15 cellular contexts compared by ENCODE assay signal in the genomic region with DNA sequence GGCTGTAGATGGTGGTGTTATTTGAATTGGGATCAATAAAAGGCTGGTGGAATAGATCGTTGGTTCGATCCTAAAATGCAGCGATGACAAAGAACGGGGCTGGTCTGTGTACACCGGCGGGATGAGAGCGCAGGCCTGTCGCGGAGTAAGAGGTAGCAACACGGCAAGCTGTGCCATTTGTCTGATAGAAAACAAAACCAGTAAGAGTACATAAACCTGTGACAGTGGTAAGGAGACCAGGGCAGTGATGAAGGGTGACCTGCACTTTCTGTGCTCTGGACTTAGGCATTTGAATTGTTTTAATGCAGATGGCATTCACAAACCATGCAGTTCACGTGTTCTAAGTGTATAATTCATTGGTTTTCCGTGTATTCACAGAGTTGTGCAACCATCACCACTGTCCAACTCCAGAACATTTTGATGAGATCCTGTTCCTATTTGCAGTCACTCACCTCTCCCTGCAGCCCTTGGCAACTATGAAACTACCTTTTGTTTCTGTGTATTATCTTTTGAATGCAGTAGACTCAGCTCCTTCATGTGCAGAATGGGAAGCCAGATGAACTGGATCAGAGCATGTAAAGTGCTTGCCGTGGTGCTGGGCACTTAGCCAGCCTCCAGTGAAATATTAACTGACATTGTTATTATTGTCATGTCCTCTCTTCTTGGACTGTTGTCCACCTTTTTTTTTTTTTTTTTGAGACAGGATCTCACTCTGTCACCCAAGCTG.
A peak's percentile ranks its signal among the peaks of the same experiment; 100 is the strongest.
DNase-seq lines count a peak whose midpoint lies in the region; ATAC-seq, FAIRE-seq and TF ChIP-seq lines count a peak whose summit lies in the region.
"Had no signal": no experiment of that assay in that cellular context is flagged by ENCODE, and none has a peak within 500 bp of the region (broad histone marks: within the 10 kb centered on the region; RNA-seq: fewer than 3 reads in every experiment).

No MANE protein-coding gene starts in this region.

- H3K4me3 ChIP-seq in GM23248 (no peak overlapping the region), small intestine (ENCODE audit: low read depth in 1 of 2, low read length in 2 of 2) (no peak overlapping the region)
- H3K4me3 ChIP-seq: ascending aorta had no signal

- H3K36me3 ChIP-seq in GM23248 (ENCODE audit: low read depth) = no peaks in the 10 kb centered on the region
- H3K36me3 ChIP-seq in small intestine (ENCODE audit: control insufficient read depth in 2 of 2, insufficient read depth in 2 of 2, low read length in 2 of 2) = no peaks in the 10 kb centered on the region
- H3K36me3 ChIP-seq: ascending aorta had no signal

- no peaks in the 10 kb centered on the region for H3K9me2 ChIP-seq in GM23248 (ENCODE audit: insufficient read depth)

- H3K4me1 ChIP-seq in GM23248 (ENCODE audit: insufficient read depth) (no peaks in the 10 kb centered on the region), small intestine (ENCODE audit: control insufficient read depth in 2 of 2, insufficient read depth in 1 of 2, low read depth in 1 of 2, low read length in 1 of 2) (peaks cover 2 to 4% of the 10 kb centered on the region in 2 donors)
- H3K4me1 ChIP-seq: ascending aorta had no signal

- ATAC-seq in natural killer cell (no peak), HG03196 (IDR thresholded peaks at IDR 0.05; ENCODE audit: unreplicated experiment) (no peak)
- ATAC-seq: activated T-cell treated with anti-CD3 and anti-CD28 coated beads, Interleukin-2, amount 50 U/mL, for 72 hours; right cardiac atrium; SK-N-SH treated with all-trans-retinoic acid at 6 μM for 48 hours had no signal

- no peaks in the 10 kb centered on the region for H3K9me3 ChIP-seq in GM23248 (ENCODE audit: low read depth)
- no peaks in the 10 kb centered on the region for H3K9me3 ChIP-seq in small intestine (ENCODE audit: control insufficient read depth, low read depth)
- H3K9me3 ChIP-seq: ascending aorta had no signal

- no peaks in the 10 kb centered on the region for H3K27me3 Mint-ChIP-seq in natural killer cell (ENCODE audit: low read depth in 2 of 2)

- no peak overlapping the region for H3K4me3 Mint-ChIP-seq in natural killer cell
- H3K4me3 Mint-ChIP-seq: activated T-cell treated with anti-CD3 and anti-CD28 coated beads, Interleukin-2, amount 50 U/mL, for 72 hours; endodermal cell had no signal

- H3K27ac Mint-ChIP-seq in natural killer cell = no peak overlapping the region
- H3K27ac Mint-ChIP-seq: activated T-cell treated with anti-CD3 and anti-CD28 coated beads, Interleukin-2, amount 50 U/mL, for 72 hours; endodermal cell had no signal

- H3K36me3 Mint-ChIP-seq in natural killer cell = no peaks in the 10 kb centered on the region

- DNase-seq in GM23248 (peak; percentile 15), NCI-H69 (lab: John Stamatoyannopoulos, UW) (peak; percentile 46), fibroblast of gingiva (ENCODE audit: low read depth) (peak; percentile 19), small intestine (peak; percentile 77), natural killer cell (no peak)
- DNase-seq in stimulated activated CD8-positive, alpha-beta memory T cell treated with anti-CD3 and anti-CD28 coated beads, Interleukin-4, amount 100 ng/mL, for 48 hours = no peak
- DNase-seq: activated CD4-positive, alpha-beta T cell treated with anti-CD3 and anti-CD28 coated beads for 1 hour; activated T-cell treated with anti-CD3 and anti-CD28 coated beads, Interleukin-2, amount 50 U/mL, for 72 hours; endodermal cell; NCI-H1048; NK-92 treated with Interleukin-12 subunit alpha and Interleukin-12 subunit beta, amount 100 ng/mL, for 24 hours had no signal

- 78 to 79% methylated on average over 13 of the region's 13 CpGs for WGBS in GM23248 (ENCODE audit: low coverage in 1 of 2, low lambda C conversion rate in 2 of 2, missing lambda C conversion rate in 2 of 2), 2 experiments
- WGBS in small intestine, 3 donors = 65 to 78% (median 72%) methylated on average over 13 of the region's 13 CpGs

- no peak overlapping the region for H3K4me2 ChIP-seq in GM23248 (ENCODE audit: unreplicated experiment)

- H3K27me3 ChIP-seq in GM23248 (replicated peaks; ENCODE audit: insufficient read depth) = no peaks in the 10 kb centered on the region
- H3K27me3 ChIP-seq in small intestine (ENCODE audit: control insufficient read depth in 2 of 2, insufficient read depth in 2 of 2, low read length in 2 of 2) = no peaks in the 10 kb centered on the region
- H3K27me3 ChIP-seq: ascending aorta had no signal

- H3K9me3 Mint-ChIP-seq in natural killer cell = no peaks in the 10 kb centered on the region
- H3K9me3 Mint-ChIP-seq: activated T-cell treated with anti-CD3 and anti-CD28 coated beads, Interleukin-2, amount 50 U/mL, for 72 hours; endodermal cell had no signal

- no peak for FAIRE-seq in small intestine (lab: Jason Lieb, UNC)

- no peaks in the 10 kb centered on the region for H3K79me2 ChIP-seq in GM23248 (ENCODE audit: insufficient read depth)

- peaks cover 0 to 5% of the 10 kb centered on the region in 2 donors for H3K4me1 Mint-ChIP-seq in natural killer cell

- in situ Hi-C loops in GM23248 (cut with MboI) = no loop called here

- no peak overlapping the region for H3K9ac ChIP-seq in GM23248

- H4K20me1 ChIP-seq in GM23248 (ENCODE audit: insufficient read depth) = no peaks in the 10 kb centered on the region

- no peaks in the 10 kb centered on the region for H3F3A ChIP-seq in GM23248 (ENCODE audit: insufficient read depth)

- intact Hi-C loops in natural killer cell (cut with micrococcal nuclease) = no loop called here

- no peak overlapping the region for H2AFZ ChIP-seq in GM23248

- TF ChIP-seq CTCF in natural killer cell (IDR thresholded peaks at IDR 0.05) = no peak

- H3K27ac ChIP-seq in GM23248 (no peak overlapping the region), small intestine (ENCODE audit: low read depth in 1 of 2, low read length in 1 of 2) (no peak overlapping the region)
- H3K27ac ChIP-seq: ascending aorta had no signal

Comparison
In these comparisons a context has a peak if more than half of its experiments do, and no peak if none do; other contexts are left out.
1. DNase-seq: peak in GM23248 (single experiment), NCI-H69 (single experiment), fibroblast of gingiva (single experiment) and small intestine (single experiment); none in stimulated activated CD8-positive, alpha-beta memory T cell treated with anti-CD3 and anti-CD28 coated beads, Interleukin-4, amount 100 ng/mL, for 48 hours (single experiment) and natural killer cell (single experiment).